20 cellular contexts compared by ENCODE assay signal in genomic region chr10:98261436-98262277, GRCh38. TPM values are rescaled to one million over a fixed set of nuclear protein-coding genes. Genes with fewer than 3 reads are reported as not detected.
"Had no signal": no experiment of that assay in that cellular context is flagged by ENCODE, and none has a peak within 500 bp of the region (broad histone marks: within the 10 kb centered on the region; RNA-seq: fewer than 3 reads in every experiment).

No MANE protein-coding gene starts in this region.

- H3K36me3 ChIP-seq: lower lobe of right lung, uterus had no signal

- H3K4me3 ChIP-seq: dorsolateral prefrontal cortex, lower lobe of right lung, tibial artery, uterus had no signal

- H3K4me3 Mint-ChIP-seq: activated naive CD4-positive, alpha-beta T cell treated with anti-CD3 and anti-CD28 coated beads for 36 hours; activated T-helper 17 cell treated with anti-CD3 and anti-CD28 coated beads, Interleukin-2, amount 50 U/mL, for 72 hours; brain; endodermal cell; natural killer cell treated with Interleukin-12 subunit alpha and Interleukin-12 subunit beta and Interleukin-15 and Interleukin-18, amount 100 ng/mL, for 72 hours had no signal

- H3K36me3 Mint-ChIP-seq: brain; natural killer cell treated with Interleukin-12 subunit alpha and Interleukin-12 subunit beta and Interleukin-15 and Interleukin-18, amount 100 ng/mL, for 72 hours had no signal

- H3K4me1 Mint-ChIP-seq: activated T-helper 17 cell treated with anti-CD3 and anti-CD28 coated beads, Interleukin-2, amount 50 U/mL, for 72 hours had no signal

- H3K27me3 ChIP-seq: dorsolateral prefrontal cortex, tibial artery, uterus had no signal

- DNase-seq: activated CD4-positive, alpha-beta T cell treated with anti-CD3 and anti-CD28 coated beads for 1 hour; activated CD4-positive, alpha-beta T cell treated with anti-CD3 and anti-CD28 coated beads, Interleukin-2, amount 50 U/mL, for 4 hours; activated T-cell treated with anti-CD3 and anti-CD28 coated beads, Interleukin-2, amount 50 U/mL, for 1 hour; central memory CD4-positive, alpha-beta T cell; dorsolateral prefrontal cortex; foreskin melanocyte; glutamatergic neuron; lower lobe of right lung; stimulated activated CD4-positive, alpha-beta T cell treated with anti-CD3 and anti-CD28 coated beads, Interleukin-12 subunit alpha, Interleukin-12 subunit beta, amount 100 ng/mL, for 4 hours; stimulated activated CD4-positive, alpha-beta T cell treated with anti-CD3 and anti-CD28 coated beads, Interleukin-1b, Interleukin-23, amount 100 ng/mL, for 48 hours; stimulated activated CD8-positive, alpha-beta memory T cell treated with anti-CD3 and anti-CD28 coated beads, Interleukin-4, amount 100 ng/mL, for 48 hours; stimulated activated naive CD4-positive, alpha-beta T cell treated with Interleukin-2 at 50 U/mL for 16 hours; tibial artery; uterus had no signal

- H3K27ac Mint-ChIP-seq: activated naive CD4-positive, alpha-beta T cell treated with anti-CD3 and anti-CD28 coated beads for 36 hours; activated T-helper 17 cell treated with anti-CD3 and anti-CD28 coated beads, Interleukin-2, amount 50 U/mL, for 72 hours; natural killer cell treated with Interleukin-12 subunit alpha and Interleukin-12 subunit beta and Interleukin-15 and Interleukin-18, amount 100 ng/mL, for 72 hours had no signal

- H3K9me3 ChIP-seq: lower lobe of right lung, tibial artery, uterus had no signal

- H3K27ac ChIP-seq: dorsolateral prefrontal cortex, lower lobe of right lung, uterus had no signal

- ATAC-seq: activated T-helper 17 cell treated with anti-CD3 and anti-CD28 coated beads, Interleukin-2, amount 50 U/mL, for 72 hours had no signal

- H3K9me3 Mint-ChIP-seq: activated naive CD4-positive, alpha-beta T cell treated with anti-CD3 and anti-CD28 coated beads for 36 hours; activated T-helper 17 cell treated with anti-CD3 and anti-CD28 coated beads, Interleukin-2, amount 50 U/mL, for 72 hours; brain; endodermal cell; natural killer cell treated with Interleukin-12 subunit alpha and Interleukin-12 subunit beta and Interleukin-15 and Interleukin-18, amount 100 ng/mL, for 72 hours had no signal

RNA-seq across cellular contexts. Expression of gene LOXL4, which starts 6.3 kb away (rescaled TPM):
- total RNA-seq: activated naive CD4-positive, alpha-beta T cell treated with anti-CD3 and anti-CD28 coated beads for 36 hours; activated T-helper 17 cell treated with anti-CD3 and anti-CD28 coated beads, Interleukin-2, amount 50 U/mL, for 72 hours; natural killer cell treated with Interleukin-12 subunit alpha and Interleukin-12 subunit beta and Interleukin-15 and Interleukin-18, amount 100 ng/mL, for 72 hours; T-helper 2 cell treated with Interferon-gamma antibody and Interleukin-4, amounts not matched to agents 100 ng/mL and 5 ng/mL, for 36 hours had no signal
